Comparison of ENCODE assay signal across 24 cellular contexts in genomic region chr4:82247171-82247570, GRCh38.
A peak's percentile ranks its signal among the peaks of the same experiment; 100 is the strongest.
DNase-seq lines count a peak whose midpoint lies in the region; ATAC-seq and TF ChIP-seq lines count a peak whose summit lies in the region.
"Had no signal": no experiment of that assay in that cellular context is flagged by ENCODE, and none has a peak within 500 bp of the region (broad histone marks: within the 10 kb centered on the region; RNA-seq: fewer than 3 reads in every experiment).

No MANE protein-coding gene starts in this region.

- ATAC-seq in PC-3: peak; percentile 56

- no peaks in the 10 kb centered on the region for H3K9me3 Mint-ChIP-seq in endodermal cell
- no peaks in the 10 kb centered on the region for H3K9me3 Mint-ChIP-seq in activated naive CD4-positive, alpha-beta T cell treated with anti-CD3 and anti-CD28 coated beads, Interleukin-2, amount 10 ng/mL, durations not matched to agents 7 days and 5 days

- no peak overlapping the region for H3K27ac Mint-ChIP-seq in endodermal cell
- no peak overlapping the region for H3K27ac Mint-ChIP-seq in activated naive CD4-positive, alpha-beta T cell treated with anti-CD3 and anti-CD28 coated beads, Interleukin-2, amount 10 ng/mL, durations not matched to agents 7 days and 5 days

- H3F3A ChIP-seq in PC-3 (ENCODE audit: low read length, unreplicated experiment): no peaks in the 10 kb centered on the region

- H4K20me1 ChIP-seq in PC-3 (ENCODE audit: low read length): no peaks in the 10 kb centered on the region

- H3K36me3 ChIP-seq in PC-3 (ENCODE audit: low read depth, low read length) (no peaks in the 10 kb centered on the region), endodermal cell (ENCODE audit: control insufficient read depth, insufficient read depth, low read length) (no peaks in the 10 kb centered on the region)

- 0 to 52% methylated on average over 1 to 3 of the region's 3 CpGs for WGBS in endodermal cell (ENCODE audit: insufficient coverage in 1 of 2, insufficient read length in 1 of 2), 2 experiments

- H3K4me3 ChIP-seq in PC-3 (ENCODE audit: low read length) (no peak overlapping the region), endodermal cell (ENCODE audit: low read length) (no peak overlapping the region)
- H3K4me3 ChIP-seq: SK-N-MC had no signal

- H3K4me2 ChIP-seq in PC-3 (ENCODE audit: low read length): no peak overlapping the region
- H3K4me2 ChIP-seq: KMS-11 had no signal

- H3K27me3 Mint-ChIP-seq in endodermal cell (ENCODE audit: insufficient read depth): no peaks in the 10 kb centered on the region
- H3K27me3 Mint-ChIP-seq in activated naive CD4-positive, alpha-beta T cell treated with anti-CD3 and anti-CD28 coated beads, Interleukin-2, amount 10 ng/mL, durations not matched to agents 7 days and 5 days: peaks cover 6% of the 10 kb centered on the region
- H3K27me3 Mint-ChIP-seq: IgD-negative memory B cell had no signal

- no peak overlapping the region for H3K9ac ChIP-seq in PC-3 (ENCODE audit: low read length)
- no peak overlapping the region for H3K9ac ChIP-seq in endodermal cell (ENCODE audit: extremely low read depth, low read length, poor library complexity, severe bottlenecking)
- H3K9ac ChIP-seq: KMS-11 had no signal

- CTCF ChIA-PET in PC-3 (lab: Charles Lee): no interaction called here
- CTCF ChIA-PET in activated naive CD4-positive, alpha-beta T cell treated with anti-CD3 and anti-CD28 coated beads, Interleukin-2, amount 10 ng/mL, durations not matched to agents 7 days and 5 days (lab: Charles Lee): interaction anchor here (2.5 kb wide), 1 partner anchor 21 kb away, joined by 5 read pairs; no protein-coding TSS in a partner anchor

- POLR2A ChIA-PET in PC-3 (lab: Charles Lee; ENCODE audit: unreplicated experiment): no interaction called here

- intact Hi-C loops in PC-3 (cut with micrococcal nuclease): no loop called here

- no peaks in the 10 kb centered on the region for H3K4me1 ChIP-seq in PC-3 (ENCODE audit: insufficient read depth, low read length)
- no peaks in the 10 kb centered on the region for H3K4me1 ChIP-seq in endodermal cell (ENCODE audit: control insufficient read depth, insufficient read depth, low read length)

- no peaks in the 10 kb centered on the region for H3K4me1 Mint-ChIP-seq in endodermal cell
- H3K4me1 Mint-ChIP-seq in activated naive CD4-positive, alpha-beta T cell treated with anti-CD3 and anti-CD28 coated beads, Interleukin-2, amount 10 ng/mL, durations not matched to agents 7 days and 5 days: no peaks in the 10 kb centered on the region
- H3K4me1 Mint-ChIP-seq: IgD-negative memory B cell had no signal

- DNase-seq in NCI-H82 (lab: John Stamatoyannopoulos, UW) (peak; percentile 26), NCI-H82 treated with DMSO at 0.1 percent for 48 hours (lab: John Stamatoyannopoulos, UW; ENCODE audit: unreplicated experiment) (no peak), PC-3 (peak; percentile 8), endodermal cell (peak; percentile 53), occipital lobe (lab: John Stamatoyannopoulos, UW) (peak; percentile 1), H4 (ENCODE audit: low spot score) (no peak), NCI-H2227 treated with DMSO at 0.1 percent for 48 hours (lab: John Stamatoyannopoulos, UW) (no peak)
- DNase-seq in activated naive CD4-positive, alpha-beta T cell treated with anti-CD3 and anti-CD28 coated beads, Interleukin-2, amount 10 ng/mL, durations not matched to agents 7 days and 5 days: no peak
- DNase-seq: EL, GF-D8, GOT3, HCEC 1CT, NCI-H1048, NCI-H1417 treated with DMSO at 0.1 percent for 48 hours, NCI-H187, NCI-H2081 treated with DMSO at 0.1 percent for 48 hours, NCI-H446, NCI-H774, RPMI8226, SIG-M5 had no signal

- H3K9me3 ChIP-seq in PC-3 (ENCODE audit: low read length) (no peaks in the 10 kb centered on the region), endodermal cell (ENCODE audit: control insufficient read depth, low read length) (no peaks in the 10 kb centered on the region)

- H2AFZ ChIP-seq in PC-3 (ENCODE audit: low read length): no peak overlapping the region

- no peaks in the 10 kb centered on the region for H3K36me3 Mint-ChIP-seq in endodermal cell (ENCODE audit: low read depth)
- no peaks in the 10 kb centered on the region for H3K36me3 Mint-ChIP-seq in activated naive CD4-positive, alpha-beta T cell treated with anti-CD3 and anti-CD28 coated beads, Interleukin-2, amount 10 ng/mL, durations not matched to agents 7 days and 5 days
- H3K36me3 Mint-ChIP-seq: IgD-negative memory B cell had no signal

- no TSS peak for BruUV-seq in PC-3 (replicated peaks; lab: Mats Ljungman, UMichigan)

- H3K79me2 ChIP-seq in PC-3 (ENCODE audit: low read length): no peaks in the 10 kb centered on the region

- H3K27ac ChIP-seq in PC-3 (ENCODE audit: low read length) (no peak overlapping the region), endodermal cell (ENCODE audit: low read depth, low read length) (no peak overlapping the region)
- H3K27ac ChIP-seq: HL-60, KMS-11, SK-N-MC had no signal

- TF ChIP-seq CTCF in PC-3 (conservative IDR thresholded peaks at IDR 0.05; ENCODE audit: low read depth, low read length) (no peak), endodermal cell (conservative IDR thresholded peaks at IDR 0.05) (no peak)

- H3K9me2 ChIP-seq in PC-3 (replicated peaks; ENCODE audit: low read length): no peaks in the 10 kb centered on the region

- no peak overlapping the region for H3K4me3 Mint-ChIP-seq in endodermal cell
- no peak overlapping the region for H3K4me3 Mint-ChIP-seq in activated naive CD4-positive, alpha-beta T cell treated with anti-CD3 and anti-CD28 coated beads, Interleukin-2, amount 10 ng/mL, durations not matched to agents 7 days and 5 days
- H3K4me3 Mint-ChIP-seq: IgD-negative memory B cell had no signal

- H3K27me3 ChIP-seq in PC-3 (ENCODE audit: low read length): peaks cover 10% of the 10 kb centered on the region; the same call in 1 of the 2 replicates
- no peaks in the 10 kb centered on the region for H3K27me3 ChIP-seq in endodermal cell (ENCODE audit: control insufficient read depth, insufficient read depth, low read length, poor library complexity, severe bottlenecking)

Comparison
In these comparisons a context has a peak if more than half of its experiments do, and no peak if none do; other contexts are left out.
1. DNase-seq: peak in NCI-H82 (single experiment), PC-3 (single experiment), endodermal cell (single experiment) and occipital lobe (single experiment); none in NCI-H82 treated with DMSO at 0.1 percent for 48 hours (single experiment), H4 (single experiment), NCI-H2227 treated with DMSO at 0.1 percent for 48 hours (single experiment) and activated naive CD4-positive, alpha-beta T cell treated with anti-CD3 and anti-CD28 coated beads, Interleukin-2, amount 10 ng/mL, durations not matched to agents 7 days and 5 days (single experiment).